In the genomic region with DNA sequence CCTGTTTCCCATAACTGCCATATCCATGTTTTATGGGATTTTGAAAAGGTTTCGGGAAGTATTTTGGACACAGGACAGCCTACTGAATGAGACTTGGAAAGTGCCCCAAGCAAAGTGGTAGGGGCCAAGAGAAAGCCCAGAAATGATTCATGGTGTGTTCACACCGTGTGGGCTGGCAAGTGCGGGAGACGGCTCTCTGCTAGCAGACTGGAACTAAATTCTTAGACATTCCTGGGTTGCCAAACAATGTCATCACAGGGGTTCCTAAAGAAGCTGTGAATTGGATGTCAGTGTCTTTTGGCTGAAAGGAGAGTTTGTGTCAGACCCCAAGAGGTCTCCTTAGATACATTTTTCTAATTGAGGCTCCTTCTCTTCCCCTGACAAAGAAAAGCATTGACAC, we compare ENCODE assay signal across 15 cellular contexts.
DNase-seq lines count a peak whose midpoint lies in the region; ATAC-seq and TF ChIP-seq lines count a peak whose summit lies in the region.
"Had no signal": no experiment of that assay in that cellular context is flagged by ENCODE, and none has a peak within 500 bp of the region (broad histone marks: within the 10 kb centered on the region; RNA-seq: fewer than 3 reads in every experiment).

No MANE protein-coding gene starts in this region.

- ATAC-seq in left lung (peak; percentile 43), HG02588 (IDR thresholded peaks at IDR 0.05; ENCODE audit: unreplicated experiment) (no peak)

- H3K27me3 ChIP-seq in left lung, result no peaks in the 10 kb centered on the region
- H3K27me3 ChIP-seq: BLaER1 treated with 17β-estradiol and CSF1 and Interleukin-3, amounts not matched to agents 10 nM and 100 nM had no signal

- DNase-seq in AG10803 (ENCODE audit: low read depth) (peak; percentile 90), HK-2 (ENCODE audit: unreplicated experiment) (peak; percentile 35), cerebellum (ENCODE audit: low spot score) (peak; percentile 22), left lung (no peak), HUDEP-2 (lab: John Stamatoyannopoulos, UW; ENCODE audit: unreplicated experiment in 76 of 76) (no peak), NCI-H69 (lab: John Stamatoyannopoulos, UW) (no peak)
- no peak for DNase-seq in activated effector memory CD4-positive, alpha-beta T cell treated with Interleukin-2 at 50 U/mL for 16 hours
- DNase-seq: activated B cell treated with CpG ODN at 0.5 μM for 24 hours; activated CD8-positive, alpha-beta memory T cell treated with anti-CD3 and anti-CD28 coated beads, Interleukin-2, amount 50 U/mL, for 4 hours; activated naive CD8-positive, alpha-beta T cell treated with anti-CD3 and anti-CD28 coated beads, Interleukin-2, amount 10 ng/mL, durations not matched to agents 7 days and 5 days; NCI-H1092; stimulated activated CD4-positive, alpha-beta T cell treated with anti-CD3 and anti-CD28 coated beads, Interleukin-2, amount 100 ng/mL, for 48 hours; stimulated activated naive CD4-positive, alpha-beta T cell had no signal

- intact Hi-C loops in left lung (cut with DNase I), result no loop called here

- no peaks in the 10 kb centered on the region for H3K4me1 ChIP-seq in left lung

- no peaks in the 10 kb centered on the region for H3K36me3 ChIP-seq in left lung
- H3K36me3 ChIP-seq: BLaER1 treated with 17β-estradiol and CSF1 and Interleukin-3, amounts not matched to agents 10 nM and 100 nM had no signal

- H3K4me3 ChIP-seq in AG10803 (ENCODE audit: low read length) (no peak overlapping the region), left lung (no peak overlapping the region)
- H3K4me3 ChIP-seq: BLaER1 treated with 17β-estradiol and CSF1 and Interleukin-3, amounts not matched to agents 10 nM and 100 nM had no signal

- TF ChIP-seq CTCF in AG10803 (conservative IDR thresholded peaks at IDR 0.05; ENCODE audit: low read length) (no peak), left lung (IDR thresholded peaks at IDR 0.05) (no peak)

- no peaks in the 10 kb centered on the region for H3K9me3 ChIP-seq in left lung
- H3K9me3 ChIP-seq: BLaER1 treated with 17β-estradiol and CSF1 and Interleukin-3, amounts not matched to agents 10 nM and 100 nM had no signal

- H3K27ac ChIP-seq in left lung, result no peak overlapping the region
- H3K27ac ChIP-seq: BLaER1 treated with 17β-estradiol and CSF1 and Interleukin-3, amounts not matched to agents 10 nM and 100 nM had no signal

Comparison
In these comparisons a context has a peak if more than half of its experiments do, and no peak if none do; other contexts are left out.
1. DNase-seq: peak in AG10803 (single experiment), HK-2 (single experiment) and cerebellum (single experiment); none in left lung (0 of 2), activated effector memory CD4-positive, alpha-beta T cell treated with Interleukin-2 at 50 U/mL for 16 hours (single experiment), HUDEP-2 (0 of 76) and NCI-H69 (single experiment).